22 cellular contexts compared by ENCODE assay signal in the genomic region with DNA sequence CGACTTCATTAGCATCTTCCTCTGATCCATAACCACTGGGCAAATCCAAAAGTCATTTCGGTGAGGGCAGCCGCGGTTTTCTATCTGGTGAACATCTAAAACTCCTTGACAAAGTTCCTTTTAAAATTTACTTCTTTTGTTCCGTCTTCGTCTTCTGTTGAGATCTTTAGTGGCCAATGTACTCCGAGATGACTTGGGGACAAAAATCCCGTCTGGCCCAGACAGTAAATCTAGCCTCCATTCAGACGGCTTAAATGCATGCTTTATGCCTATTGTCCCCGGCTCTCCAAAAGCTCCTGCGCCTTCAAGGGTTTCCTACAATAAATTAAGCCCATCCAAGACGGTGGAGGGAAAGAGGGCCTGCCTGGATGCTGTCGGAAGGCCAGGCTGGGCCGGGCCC. TPM values are rescaled to one million over a fixed set of nuclear protein-coding genes. Genes with fewer than 3 reads are reported as not detected.
A peak's percentile ranks its signal among the peaks of the same experiment; 100 is the strongest.
DNase-seq lines count a peak whose midpoint lies in the region; ATAC-seq, FAIRE-seq and TF ChIP-seq lines count a peak whose summit lies in the region.
"Had no signal": no experiment of that assay in that cellular context is flagged by ENCODE, and none has a peak within 500 bp of the region (broad histone marks: within the 10 kb centered on the region; RNA-seq: fewer than 3 reads in every experiment).

No MANE protein-coding gene starts in this region.

- no peak overlapping the region for H3K4me3 ChIP-seq in kidney (ENCODE audit: low read length in 2 of 2)
- H3K4me3 ChIP-seq: PC-9 had no signal

- H3K36me3 ChIP-seq in kidney (ENCODE audit: control insufficient read depth in 1 of 2, insufficient read depth in 2 of 2, low read length in 2 of 2): no peaks in the 10 kb centered on the region

- H3K4me1 ChIP-seq in kidney (ENCODE audit: control insufficient read depth in 1 of 2, insufficient read depth in 1 of 2, low read depth in 1 of 2, low read length in 2 of 2): no peaks in the 10 kb centered on the region

- no peak overlapping the region for H3K9ac ChIP-seq in kidney (ENCODE audit: low read length in 2 of 2)

- TF ChIP-seq CTCF in kidney (IDR thresholded peaks at IDR 0.05; ENCODE audit: borderline replicate concordance, extremely low read depth, insufficient read depth) (no peak), osteocyte (IDR thresholded peaks at IDR 0.05) (no peak)

- intact Hi-C loops in kidney (cut with DNase I): no loop called here

- DNase-seq in activated CD8-positive, alpha-beta memory T cell treated with anti-CD3 and anti-CD28 coated beads for 24 hours: peak; percentile 30
- DNase-seq in activated CD8-positive, alpha-beta memory T cell treated with anti-CD3 and anti-CD28 coated beads, Interleukin-2, amount 10 ng/mL, durations not matched to agents 7 days and 5 days: no peak
- peak; percentile 15 for DNase-seq in kidney
- DNase-seq in osteocyte (ENCODE audit: extremely low spot score, unreplicated experiment): peak; percentile 75
- no peak for DNase-seq in NCI-H2029 treated with DMSO at 0.1 percent for 48 hours (lab: John Stamatoyannopoulos, UW)
- DNase-seq in NCI-H774 (lab: John Stamatoyannopoulos, UW): no peak
- DNase-seq: CD8-positive, alpha-beta memory T cell; DMS53; GDM1; IMR-90; NCI-H1105; NCI-H146; NCI-H2081; NCI-H2171; NCI-H69; PC-9; RPMI8226 had no signal

- no peak for FAIRE-seq in kidney (lab: Jason Lieb, UNC)
- FAIRE-seq: A204.1, GM18507, H1 had no signal

- no peaks in the 10 kb centered on the region for H3K36me3 Mint-ChIP-seq in activated CD8-positive, alpha-beta memory T cell treated with anti-CD3 and anti-CD28 coated beads, Interleukin-2, amount 10 ng/mL, durations not matched to agents 7 days and 5 days
- H3K36me3 Mint-ChIP-seq in osteocyte (ENCODE audit: unreplicated experiment): no peaks in the 10 kb centered on the region

- CTCF ChIA-PET in activated CD8-positive, alpha-beta memory T cell treated with anti-CD3 and anti-CD28 coated beads, Interleukin-2, amount 10 ng/mL, durations not matched to agents 7 days and 5 days (lab: Charles Lee): no interaction called here

- H3K27ac ChIP-seq in kidney (ENCODE audit: low read depth in 2 of 2, low read length in 2 of 2): no peak overlapping the region
- H3K27ac ChIP-seq: C4-2B, PC-9 had no signal

- no peak for ATAC-seq in activated CD8-positive, alpha-beta memory T cell treated with anti-CD3 and anti-CD28 coated beads, Interleukin-2, amount 10 ng/mL, durations not matched to agents 7 days and 5 days
- no peak for ATAC-seq in esophagus mucosa

- peaks cover 20% of the 10 kb centered on the region for H3K27me3 Mint-ChIP-seq in activated CD8-positive, alpha-beta memory T cell treated with anti-CD3 and anti-CD28 coated beads, Interleukin-2, amount 10 ng/mL, durations not matched to agents 7 days and 5 days
- H3K27me3 Mint-ChIP-seq in osteocyte (ENCODE audit: unreplicated experiment): peaks cover 16% of the 10 kb centered on the region

- no peak overlapping the region for H3K27ac Mint-ChIP-seq in activated CD8-positive, alpha-beta memory T cell treated with anti-CD3 and anti-CD28 coated beads, Interleukin-2, amount 10 ng/mL, durations not matched to agents 7 days and 5 days
- no peak overlapping the region for H3K27ac Mint-ChIP-seq in osteocyte (ENCODE audit: unreplicated experiment)

- H3K4me1 Mint-ChIP-seq in activated CD8-positive, alpha-beta memory T cell treated with anti-CD3 and anti-CD28 coated beads, Interleukin-2, amount 10 ng/mL, durations not matched to agents 7 days and 5 days: no peaks in the 10 kb centered on the region
- H3K4me1 Mint-ChIP-seq in osteocyte (ENCODE audit: unreplicated experiment): no peaks in the 10 kb centered on the region
- H3K4me1 Mint-ChIP-seq: CD8-positive, alpha-beta memory T cell had no signal

- H3K9me3 ChIP-seq in kidney (ENCODE audit: control insufficient read depth in 1 of 2, low read length in 2 of 2): no peaks in the 10 kb centered on the region

- H3K9me3 Mint-ChIP-seq in activated CD8-positive, alpha-beta memory T cell treated with anti-CD3 and anti-CD28 coated beads, Interleukin-2, amount 10 ng/mL, durations not matched to agents 7 days and 5 days (ENCODE audit: low read depth): no peaks in the 10 kb centered on the region
- H3K9me3 Mint-ChIP-seq in osteocyte (ENCODE audit: unreplicated experiment): no peaks in the 10 kb centered on the region

- no peak overlapping the region for H3K4me3 Mint-ChIP-seq in activated CD8-positive, alpha-beta memory T cell treated with anti-CD3 and anti-CD28 coated beads, Interleukin-2, amount 10 ng/mL, durations not matched to agents 7 days and 5 days
- no peak overlapping the region for H3K4me3 Mint-ChIP-seq in osteocyte (ENCODE audit: unreplicated experiment)
- H3K4me3 Mint-ChIP-seq: CD8-positive, alpha-beta memory T cell had no signal

RNA-seq across cellular contexts. Expression of a gene that starts 59.8 kb away (rescaled TPM):
- total RNA-seq in activated CD8-positive, alpha-beta memory T cell treated with anti-CD3 and anti-CD28 coated beads, Interleukin-2, amount 10 ng/mL, durations not matched to agents 7 days and 5 days: not detected
- total RNA-seq in kidney: 2.6 TPM
- not detected for polyA plus RNA-seq in kidney (ENCODE audit: insufficient read depth, low read depth, low replicate concordance)
- total RNA-seq in osteocyte: 1.6 and 1.8 TPM in 2 replicates
- 4.7 TPM for total RNA-seq in esophagus mucosa
- polyA plus RNA-seq: CD8-positive, alpha-beta memory T cell had no signal

Comparison
In these comparisons a context has a peak if more than half of its experiments do, and no peak if none do; other contexts are left out.
1. DNase-seq: peak in activated CD8-positive, alpha-beta memory T cell treated with anti-CD3 and anti-CD28 coated beads for 24 hours (single experiment), kidney (single experiment) and osteocyte (single experiment); none in activated CD8-positive, alpha-beta memory T cell treated with anti-CD3 and anti-CD28 coated beads, Interleukin-2, amount 10 ng/mL, durations not matched to agents 7 days and 5 days (single experiment), NCI-H2029 treated with DMSO at 0.1 percent for 48 hours (single experiment) and NCI-H774 (single experiment).